In genomic region chr6:135161411-135161810, GRCh38 we compare ENCODE assay signal across 18 cellular contexts. TPM values are rescaled to one million over a fixed set of nuclear protein-coding genes. Genes with fewer than 3 reads are reported as not detected.
DNase-seq lines count a peak whose midpoint lies in the region; ATAC-seq, FAIRE-seq and TF ChIP-seq lines count a peak whose summit lies in the region.
"Had no signal": no experiment of that assay in that cellular context is flagged by ENCODE, and none has a peak within 500 bp of the region (broad histone marks: within the 10 kb centered on the region; RNA-seq: fewer than 3 reads in every experiment).

No MANE protein-coding gene starts in this region.

- no peak overlapping the region for H3K4me3 Mint-ChIP-seq in activated CD8-positive, alpha-beta memory T cell treated with anti-CD3 and anti-CD28 coated beads, Interleukin-2, amount 10 ng/mL, durations not matched to agents 7 days and 5 days
- H3K4me3 Mint-ChIP-seq in activated naive CD8-positive, alpha-beta T cell treated with anti-CD3 and anti-CD28 coated beads for 36 hours, result no peak overlapping the region

- no peak for TF ChIP-seq POLR2A in GM12892 (IDR thresholded peaks at IDR 0.05; ENCODE audit: low read depth, low read length)

- H3K9me2 ChIP-seq in OCI-LY7 (ENCODE audit: insufficient read depth, low read length), result no peaks in the 10 kb centered on the region

- H3K79me2 ChIP-seq in OCI-LY7 (ENCODE audit: insufficient read depth, low read depth, low read length), result no peaks in the 10 kb centered on the region

- no peak for TF ChIP-seq CTCF in OCI-LY7 (conservative IDR thresholded peaks at IDR 0.05; ENCODE audit: low read length)

- no peak overlapping the region for H3K4me3 ChIP-seq in OCI-LY7 (ENCODE audit: low read depth, low read length, poor library complexity, severe bottlenecking)
- H3K4me3 ChIP-seq: MG63 had no signal

- H3K36me3 Mint-ChIP-seq in activated CD8-positive, alpha-beta memory T cell treated with anti-CD3 and anti-CD28 coated beads, Interleukin-2, amount 10 ng/mL, durations not matched to agents 7 days and 5 days, result peaks cover 8% of the 10 kb centered on the region
- no peaks in the 10 kb centered on the region for H3K36me3 Mint-ChIP-seq in activated naive CD8-positive, alpha-beta T cell treated with anti-CD3 and anti-CD28 coated beads for 36 hours

- no peaks in the 10 kb centered on the region for H3K9me3 ChIP-seq in OCI-LY7 (ENCODE audit: low read length)
- H3K9me3 ChIP-seq: MG63 had no signal

- no peak overlapping the region for H3K4me2 ChIP-seq in OCI-LY7 (ENCODE audit: low read length)

- CTCF ChIA-PET in activated CD8-positive, alpha-beta memory T cell treated with anti-CD3 and anti-CD28 coated beads, Interleukin-2, amount 10 ng/mL, durations not matched to agents 7 days and 5 days (lab: Charles Lee), result interaction anchor here (0.9 to 6.0 kb wide), 7 partner anchors 12 to 138 kb away, joined by 3 to 36 read pairs (median 12); partner anchors contain the start of gene MYB
- CTCF ChIA-PET in OCI-LY7 (lab: Charles Lee; ENCODE audit: unreplicated experiment), result interaction anchor here (1.2 kb wide), 1 partner anchor 20 kb away, joined by 3 read pairs; the partner anchor contains the start of gene MYB

- H3K27me3 Mint-ChIP-seq in activated CD8-positive, alpha-beta memory T cell treated with anti-CD3 and anti-CD28 coated beads, Interleukin-2, amount 10 ng/mL, durations not matched to agents 7 days and 5 days, result no peaks in the 10 kb centered on the region
- H3K27me3 Mint-ChIP-seq in activated naive CD8-positive, alpha-beta T cell treated with anti-CD3 and anti-CD28 coated beads for 36 hours, result no peaks in the 10 kb centered on the region

- H3K27ac ChIP-seq in OCI-LY7 (ENCODE audit: low read depth, low read length, poor library complexity, severe bottlenecking) (no peak overlapping the region), substantia nigra (ENCODE audit: low read depth, low read length, poor library complexity, severe bottlenecking) (no peak overlapping the region)

- H4K20me1 ChIP-seq in OCI-LY7 (ENCODE audit: insufficient read depth, low read length), result no peaks in the 10 kb centered on the region

- no peaks in the 10 kb centered on the region for H3K36me3 ChIP-seq in OCI-LY7 (ENCODE audit: insufficient read depth, low read length)
- H3K36me3 ChIP-seq: MG63 had no signal

- peak overlapping the region; percentile 87 for H3K27ac Mint-ChIP-seq in activated CD8-positive, alpha-beta memory T cell treated with anti-CD3 and anti-CD28 coated beads, Interleukin-2, amount 10 ng/mL, durations not matched to agents 7 days and 5 days
- H3K27ac Mint-ChIP-seq in activated naive CD8-positive, alpha-beta T cell treated with anti-CD3 and anti-CD28 coated beads for 36 hours, result peak overlapping the region; percentile 95

- POLR2A ChIA-PET in OCI-LY7 (lab: Charles Lee), result no interaction called here

- BruUV-seq in OCI-LY7 (replicated peaks; lab: Mats Ljungman, UMichigan), result no TSS peak

- no peak for ATAC-seq in activated CD8-positive, alpha-beta memory T cell treated with anti-CD3 and anti-CD28 coated beads, Interleukin-2, amount 10 ng/mL, durations not matched to agents 7 days and 5 days

- peaks cover 15% of the 10 kb centered on the region for H3K4me1 ChIP-seq in OCI-LY7 (ENCODE audit: insufficient read depth, low read length, poor library complexity, severe bottlenecking)

- DNase-seq in activated CD8-positive, alpha-beta memory T cell treated with anti-CD3 and anti-CD28 coated beads, Interleukin-2, amount 10 ng/mL, durations not matched to agents 7 days and 5 days, result no peak
- DNase-seq in activated CD8-positive, alpha-beta memory T cell treated with anti-CD3 and anti-CD28 coated beads, Interleukin-2, amount 50 U/mL, for 48 hours, result no peak
- no peak for DNase-seq in GM12892 (ENCODE audit: insufficient read length)
- DNase-seq in OCI-LY7 (ENCODE audit: low spot score), result no peak
- DNase-seq in activated naive CD8-positive, alpha-beta T cell treated with anti-CD3 and anti-CD28 coated beads for 36 hours, result no peak
- DNase-seq in stimulated activated CD4-positive, alpha-beta T cell treated with anti-CD3 and anti-CD28 coated beads, Interleukin-1b, Interleukin-23, amount 100 ng/mL, for 48 hours, result no peak
- no peak for DNase-seq in HuH-7.5 (ENCODE audit: low spot score)
- DNase-seq in substantia nigra (lab: John Stamatoyannopoulos, UW), result no peak
- DNase-seq: AML-193, DMS53, GOT3, KG1, MG63, NCI-H1105, NCI-H187, NCI-H446 had no signal

- H3K9me3 Mint-ChIP-seq in activated CD8-positive, alpha-beta memory T cell treated with anti-CD3 and anti-CD28 coated beads, Interleukin-2, amount 10 ng/mL, durations not matched to agents 7 days and 5 days (ENCODE audit: low read depth), result no peaks in the 10 kb centered on the region
- H3K9me3 Mint-ChIP-seq in activated naive CD8-positive, alpha-beta T cell treated with anti-CD3 and anti-CD28 coated beads for 36 hours, result no peaks in the 10 kb centered on the region

- intact Hi-C loops in OCI-LY7 (cut with micrococcal nuclease; ENCODE audit: unreplicated experiment), result no loop called here

- FAIRE-seq in GM12892 (lab: Jason Lieb, UNC), result peak; percentile 78
- FAIRE-seq: HTR-8/SVneo had no signal

- 0 out of 2 replicates have a peak overlapping the region, but pooled peaks have one; percentile 2 for H2AFZ ChIP-seq in OCI-LY7 (ENCODE audit: low read length)

- peaks cover 62% of the 10 kb centered on the region for H3K4me1 Mint-ChIP-seq in activated CD8-positive, alpha-beta memory T cell treated with anti-CD3 and anti-CD28 coated beads, Interleukin-2, amount 10 ng/mL, durations not matched to agents 7 days and 5 days
- peaks cover 54% of the 10 kb centered on the region for H3K4me1 Mint-ChIP-seq in activated naive CD8-positive, alpha-beta T cell treated with anti-CD3 and anti-CD28 coated beads for 36 hours

RNA-seq across cellular contexts. Expression of gene MYB, which starts 19.7 kb away (rescaled TPM):
- total RNA-seq in activated CD8-positive, alpha-beta memory T cell treated with anti-CD3 and anti-CD28 coated beads, Interleukin-2, amount 10 ng/mL, durations not matched to agents 7 days and 5 days, result 10 to 100 TPM; 47.0 to 73.6 TPM
- 34.5 TPM for polyA plus RNA-seq in GM12892 (2012; ENCODE audit: missing spikeins)
- total RNA-seq in OCI-LY7 (2014; rRNA removed; shearing (Covaris generic)), result 42.9 and 45.1 TPM in 2 replicates
- 20.1 and 26.1 TPM in 2 replicates for total RNA-seq in OCI-LY7 (2022)
- total RNA-seq in activated naive CD8-positive, alpha-beta T cell treated with anti-CD3 and anti-CD28 coated beads for 36 hours, result 10 to 100 TPM; 36.6 to 37.2 TPM
- total RNA-seq: G401 had no signal
